8 cellular contexts compared by ENCODE assay signal in genomic region chr10:32346134-32346550, GRCh38. TPM values are rescaled to one million over a fixed set of nuclear protein-coding genes. Genes with fewer than 3 reads are reported as not detected.
DNase-seq lines count a peak whose midpoint lies in the region; ATAC-seq and TF ChIP-seq lines count a peak whose summit lies in the region.

No MANE protein-coding gene starts in this region.

- H3K79me2 ChIP-seq in DOHH2 (ENCODE audit: control insufficient read depth, low read length) (peaks cover 88% of the 10 kb centered on the region), PC-9 (ENCODE audit: low read depth) (peaks cover 49% of the 10 kb centered on the region)

- intact Hi-C loops in PC-9 (cut with micrococcal nuclease; ENCODE audit: unreplicated experiment) = loop anchor here (1.0 to 10.0 kb wide), 9 partner anchors 33 to 609 kb away; partner anchors contain the start of genes ARHGAP12, CCDC7, ITGB1 and KIF5B

- H3K27ac Mint-ChIP-seq in activated T-helper 17 cell treated with anti-CD3 and anti-CD28 coated beads, Interleukin-2, amount 50 U/mL, for 72 hours = peak overlapping the region; percentile 97
- H3K27ac Mint-ChIP-seq in naive thymus-derived CD8-positive, alpha-beta T cell = peak overlapping the region; percentile 98 to 100 (median 100)
- peak overlapping the region; percentile 99 for H3K27ac Mint-ChIP-seq in stimulated activated naive B cell treated with anti-CD40 and anti-IgM and Interleukin-4, amounts not matched to agents 10 μg/mL and 1 μg/mL and 100 μg/mL, for 72 hours

- H3K4me3 Mint-ChIP-seq in activated T-helper 17 cell treated with anti-CD3 and anti-CD28 coated beads, Interleukin-2, amount 50 U/mL, for 72 hours = peak overlapping the region; percentile 95
- H3K4me3 Mint-ChIP-seq in naive thymus-derived CD8-positive, alpha-beta T cell = peak overlapping the region; percentile 92 to 97 (median 95)
- H3K4me3 Mint-ChIP-seq in stimulated activated naive B cell treated with anti-CD40 and anti-IgM and Interleukin-4, amounts not matched to agents 10 μg/mL and 1 μg/mL and 100 μg/mL, for 72 hours = peak overlapping the region; percentile 91 to 92

- H3K9me3 ChIP-seq in DOHH2 (ENCODE audit: control insufficient read depth, insufficient read depth, low read length) (no peaks in the 10 kb centered on the region), PC-9 (ENCODE audit: insufficient read depth, low read depth) (no peaks in the 10 kb centered on the region)

- no peaks in the 10 kb centered on the region for H3K9me3 Mint-ChIP-seq in activated T-helper 17 cell treated with anti-CD3 and anti-CD28 coated beads, Interleukin-2, amount 50 U/mL, for 72 hours
- H3K9me3 Mint-ChIP-seq in naive thymus-derived CD8-positive, alpha-beta T cell = no peaks in the 10 kb centered on the region
- H3K9me3 Mint-ChIP-seq in stimulated activated naive B cell treated with anti-CD40 and anti-IgM and Interleukin-4, amounts not matched to agents 10 μg/mL and 1 μg/mL and 100 μg/mL, for 72 hours = no peaks in the 10 kb centered on the region

- H4K20me1 ChIP-seq in DOHH2 (ENCODE audit: control insufficient read depth, insufficient read depth, low read depth, low read length) = no peaks in the 10 kb centered on the region
- H4K20me1 ChIP-seq in PC-9 (ENCODE audit: insufficient read depth) = peaks cover 10% of the 10 kb centered on the region; the same call in 1 of the 2 replicates

- no peaks in the 10 kb centered on the region for H3K9me2 ChIP-seq in DOHH2 (replicated peaks; ENCODE audit: control insufficient read depth, low read length)
- no peaks in the 10 kb centered on the region for H3K9me2 ChIP-seq in PC-9 (ENCODE audit: insufficient read depth)

- H3K4me3 ChIP-seq in DOHH2 (ENCODE audit: low read length) (peak overlapping the region; percentile 91), PC-9 (peak overlapping the region; percentile 96), fibroblast of mammary gland (ENCODE audit: control insufficient read depth, low read depth, low read length) (peak overlapping the region; percentile 95)

- TF ChIP-seq CTCF in DOHH2 (IDR thresholded peaks at IDR 0.05; ENCODE audit: low read depth, low read length, poor library complexity, severe bottlenecking) = peak; percentile 93
- TF ChIP-seq CTCF in PC-9 (conservative IDR thresholded peaks at IDR 0.05) = peak; percentile 84
- peak; percentile 63 for TF ChIP-seq CTCF in fibroblast of mammary gland (conservative IDR thresholded peaks at IDR 0.05; ENCODE audit: control insufficient read depth, insufficient read depth, low read depth, low read length)

- H3F3A ChIP-seq in DOHH2 (ENCODE audit: control insufficient read depth, insufficient read depth) = peaks cover 6% of the 10 kb centered on the region; the same call in 1 of the 2 replicates
- H3F3A ChIP-seq in PC-9 (ENCODE audit: insufficient read depth, low read depth) = peaks cover 5% of the 10 kb centered on the region; the same call in 1 of the 2 replicates

- H3K36me3 ChIP-seq in DOHH2 (ENCODE audit: control insufficient read depth, low read length) = peaks cover 50% of the 10 kb centered on the region
- peaks cover 10% of the 10 kb centered on the region; the same call in 1 of the 2 replicates for H3K36me3 ChIP-seq in PC-9 (ENCODE audit: low read depth)

- BruUV-seq in PC-9 (replicated peaks; lab: Mats Ljungman, UMichigan) = TSS peak; percentile 52

- peak overlapping the region; percentile 88 for H2AFZ ChIP-seq in PC-9

- peak; percentile 83 for ATAC-seq in GM21737 (IDR thresholded peaks at IDR 0.05; ENCODE audit: unreplicated experiment)
- ATAC-seq in activated T-helper 17 cell treated with anti-CD3 and anti-CD28 coated beads, Interleukin-2, amount 50 U/mL, for 72 hours (replicated peaks) = peak; percentile 85
- ATAC-seq in naive thymus-derived CD8-positive, alpha-beta T cell = peak; percentile 79 to 83
- peak; percentile 88 to 89 for ATAC-seq in stimulated activated naive B cell treated with anti-CD40 and anti-IgM and Interleukin-4, amounts not matched to agents 10 μg/mL and 1 μg/mL and 100 μg/mL, for 72 hours (replicated peaks)

- no peaks in the 10 kb centered on the region for H3K27me3 Mint-ChIP-seq in activated T-helper 17 cell treated with anti-CD3 and anti-CD28 coated beads, Interleukin-2, amount 50 U/mL, for 72 hours
- peaks cover 0 to 1% (median 0%) of the 10 kb centered on the region in 5 donors for H3K27me3 Mint-ChIP-seq in naive thymus-derived CD8-positive, alpha-beta T cell
- no peaks in the 10 kb centered on the region for H3K27me3 Mint-ChIP-seq in stimulated activated naive B cell treated with anti-CD40 and anti-IgM and Interleukin-4, amounts not matched to agents 10 μg/mL and 1 μg/mL and 100 μg/mL, for 72 hours

- H3K4me2 ChIP-seq in DOHH2 (ENCODE audit: low read length) (peak overlapping the region; percentile 80), PC-9 (peak overlapping the region; percentile 95)

- peak; percentile 87 for DNase-seq in KG1 (lab: John Stamatoyannopoulos, UW)
- DNase-seq in PC-9 = peak; percentile 78 to 95
- peak; percentile 94 for DNase-seq in fibroblast of mammary gland (ENCODE audit: low read depth)
- peak; percentile 93 to 99 (median 96) for DNase-seq in naive thymus-derived CD8-positive, alpha-beta T cell
- DNase-seq in stimulated activated naive B cell treated with anti-CD40 and anti-IgM and Interleukin-4, amounts not matched to agents 10 μg/mL and 1 μg/mL and 100 μg/mL, for 72 hours = peak; percentile 95

- peak overlapping the region; percentile 91 for H3K27ac ChIP-seq in DOHH2 (ENCODE audit: low read depth, low read length)
- H3K27ac ChIP-seq in PC-9 = peak overlapping the region; percentile 100

- H3K27me3 ChIP-seq in DOHH2 (ENCODE audit: control insufficient read depth, low read length) (no peaks in the 10 kb centered on the region), PC-9 (ENCODE audit: insufficient read depth, low read depth) (no peaks in the 10 kb centered on the region)

- CTCF ChIA-PET in PC-9 (lab: Charles Lee) = interaction anchor here (0.6 kb wide), 1 partner anchor 32 kb away, joined by 3 read pairs; no protein-coding TSS in a partner anchor

- POLR2A ChIA-PET in PC-9 (lab: Charles Lee; ENCODE audit: unreplicated experiment) = interaction anchor here (0.6 to 0.7 kb wide), 4 partner anchors 12 to 627 kb away, joined by 4 to 5 read pairs (median 4); no protein-coding TSS in a partner anchor
- POLR2A ChIA-PET in naive thymus-derived CD8-positive, alpha-beta T cell (lab: Charles Lee) = interaction anchor here (0.6 to 1.9 kb wide), 17 partner anchors 9 to 610 kb away, joined by 3 to 23 read pairs (median 5); partner anchors contain the start of genes CCDC7 and KIF5B

- H3K4me1 Mint-ChIP-seq in activated T-helper 17 cell treated with anti-CD3 and anti-CD28 coated beads, Interleukin-2, amount 50 U/mL, for 72 hours = peaks cover 40% of the 10 kb centered on the region
- H3K4me1 Mint-ChIP-seq in naive thymus-derived CD8-positive, alpha-beta T cell = peaks cover 23 to 81% (median 71%) of the 10 kb centered on the region in 4 donors
- H3K4me1 Mint-ChIP-seq in stimulated activated naive B cell treated with anti-CD40 and anti-IgM and Interleukin-4, amounts not matched to agents 10 μg/mL and 1 μg/mL and 100 μg/mL, for 72 hours = peaks cover 31 to 52% of the 10 kb centered on the region in 2 donors

- H3K4me1 ChIP-seq in DOHH2 (ENCODE audit: control insufficient read depth, low read length) (peaks cover 64% of the 10 kb centered on the region), PC-9 (replicated peaks; ENCODE audit: insufficient read depth) (peaks cover 26% of the 10 kb centered on the region)

- peaks cover 59% of the 10 kb centered on the region for H3K36me3 Mint-ChIP-seq in activated T-helper 17 cell treated with anti-CD3 and anti-CD28 coated beads, Interleukin-2, amount 50 U/mL, for 72 hours (ENCODE audit: low read depth)
- peaks cover 0 to 24% (median 0%) of the 10 kb centered on the region in 3 donors for H3K36me3 Mint-ChIP-seq in naive thymus-derived CD8-positive, alpha-beta T cell
- peaks cover 6 to 15% of the 10 kb centered on the region in 2 donors for H3K36me3 Mint-ChIP-seq in stimulated activated naive B cell treated with anti-CD40 and anti-IgM and Interleukin-4, amounts not matched to agents 10 μg/mL and 1 μg/mL and 100 μg/mL, for 72 hours

RNA-seq across cellular contexts. Expression of gene EPC1, which starts 0.8 kb away (rescaled TPM):
- total RNA-seq in PC-9 (2021) = 21.5 and 23.4 TPM in 2 replicates
- total RNA-seq in activated T-helper 17 cell treated with anti-CD3 and anti-CD28 coated beads, Interleukin-2, amount 50 U/mL, for 72 hours = 10 to 100 TPM; 36.3 to 40.4 TPM
- total RNA-seq in naive thymus-derived CD8-positive, alpha-beta T cell = 100 to 1,000 TPM; 128 to 131 TPM
- polyA plus RNA-seq in naive thymus-derived CD8-positive, alpha-beta T cell = 10 to 100 TPM; 36.9 to 48.5 (median 46.2) TPM

Comparison
In these comparisons a context has a peak if more than half of its experiments do, and no peak if none do; other contexts are left out.
1. Peak in every context shown above with its lines: DNase-seq, ATAC-seq, H3K4me3 ChIP-seq and H3K27ac ChIP-seq.